ENCODE assay signal across 1 cellular context in genomic region chr2:200129756-200130462, GRCh38.
TF ChIP-seq lines count a peak whose summit lies in the region.

No MANE protein-coding gene starts in this region.

TF ChIP-seq in liver, 16 proteins besides CTCF, POLR2A, EP300 and RAD21 (continued from another document):
- no peak for TF ChIP-seq ZBTB33 (IDR thresholded peaks at IDR 0.05)
- no peak for TF ChIP-seq HNF4G (IDR thresholded peaks at IDR 0.05)
- TF ChIP-seq FOXA2 (IDR thresholded peaks at IDR 0.05), result no peak
- no peak for TF ChIP-seq EGR1 (IDR thresholded peaks at IDR 0.05; ENCODE audit: low read depth in 2 of 2)
